31 cellular contexts compared by ENCODE assay signal in genomic region chr2:41892486-41892885, GRCh38.
"Had no signal": no experiment of that assay in that cellular context is flagged by ENCODE, and none has a peak within 500 bp of the region (broad histone marks: within the 10 kb centered on the region; RNA-seq: fewer than 3 reads in every experiment).

No MANE protein-coding gene starts in this region.

- H3K27me3 Mint-ChIP-seq: activated naive CD8-positive, alpha-beta T cell treated with anti-CD3 and anti-CD28 coated beads for 36 hours; progenitor cell of endocrine pancreas had no signal

- ATAC-seq: mucosa of descending colon; right lobe of liver; stimulated activated effector memory CD8-positive, alpha-beta T cell treated with anti-CD3 and anti-CD28 coated beads, Interleukin-12 subunit alpha, Interleukin-12 subunit beta, amount 100 ng/mL, for 72 hours had no signal

- H3K27ac ChIP-seq: adrenal gland, brain microvascular endothelial cell, esophagus squamous epithelium, left ventricle myocardium inferior, ovary, right lobe of liver, skin epidermis, VCaP had no signal

- H3K4me3 ChIP-seq: adrenal gland, esophagus squamous epithelium, left ventricle myocardium inferior, lung, mucosa of descending colon, ovary, right lobe of liver, skin epidermis, thoracic aorta had no signal

- H3K4me3 Mint-ChIP-seq: activated naive CD4-positive, alpha-beta T cell treated with anti-CD3 and anti-CD28 coated beads for 36 hours; activated naive CD8-positive, alpha-beta T cell treated with anti-CD3 and anti-CD28 coated beads for 36 hours; activated T-helper 1 cell treated with anti-CD3 and anti-CD28 coated beads, Interleukin-12 subunit alpha, Interleukin-12 subunit beta, Interleukin-2, Interleukin-4 antibody, amounts not matched to agents 30 ng/mL and 10 ng/mL and 1 ng/mL, durations not matched to agents 14 hours and 24 hours and 36 hours; nephron progenitor cell; stimulated activated effector memory CD8-positive, alpha-beta T cell treated with anti-CD3 and anti-CD28 coated beads, Interleukin-12 subunit alpha, Interleukin-12 subunit beta, amount 100 ng/mL, for 72 hours; stimulated activated naive CD8-positive, alpha-beta T cell treated with anti-CD3 and anti-CD28 coated beads, Interleukin-15, Interleukin-2, amounts not matched to agents 100 ng/mL and 50 ng/mL, for 24 hours had no signal

- H3K27me3 ChIP-seq: adrenal gland, brain microvascular endothelial cell, ovary, right lobe of liver had no signal

- H3K27ac Mint-ChIP-seq: activated naive CD4-positive, alpha-beta T cell treated with anti-CD3 and anti-CD28 coated beads for 36 hours; activated naive CD8-positive, alpha-beta T cell treated with anti-CD3 and anti-CD28 coated beads for 36 hours; activated T-helper 1 cell treated with anti-CD3 and anti-CD28 coated beads, Interleukin-12 subunit alpha, Interleukin-12 subunit beta, Interleukin-2, Interleukin-4 antibody, amounts not matched to agents 30 ng/mL and 10 ng/mL and 1 ng/mL, durations not matched to agents 14 hours and 24 hours and 36 hours; nephron progenitor cell; progenitor cell of endocrine pancreas; stimulated activated effector memory CD8-positive, alpha-beta T cell treated with anti-CD3 and anti-CD28 coated beads, Interleukin-12 subunit alpha, Interleukin-12 subunit beta, amount 100 ng/mL, for 72 hours; stimulated activated naive CD8-positive, alpha-beta T cell treated with anti-CD3 and anti-CD28 coated beads, Interleukin-15, Interleukin-2, amounts not matched to agents 100 ng/mL and 50 ng/mL, for 24 hours had no signal

- H3K4me1 ChIP-seq: adrenal gland had no signal

- H3K36me3 Mint-ChIP-seq: activated naive CD8-positive, alpha-beta T cell treated with anti-CD3 and anti-CD28 coated beads for 36 hours; stimulated activated effector memory CD8-positive, alpha-beta T cell treated with anti-CD3 and anti-CD28 coated beads, Interleukin-12 subunit alpha, Interleukin-12 subunit beta, amount 100 ng/mL, for 72 hours had no signal

- H3K9me3 Mint-ChIP-seq: activated naive CD4-positive, alpha-beta T cell treated with anti-CD3 and anti-CD28 coated beads for 36 hours; activated naive CD8-positive, alpha-beta T cell treated with anti-CD3 and anti-CD28 coated beads for 36 hours; activated T-helper 1 cell treated with anti-CD3 and anti-CD28 coated beads, Interleukin-12 subunit alpha, Interleukin-12 subunit beta, Interleukin-2, Interleukin-4 antibody, amounts not matched to agents 30 ng/mL and 10 ng/mL and 1 ng/mL, durations not matched to agents 14 hours and 24 hours and 36 hours; stimulated activated effector memory CD8-positive, alpha-beta T cell treated with anti-CD3 and anti-CD28 coated beads, Interleukin-12 subunit alpha, Interleukin-12 subunit beta, amount 100 ng/mL, for 72 hours; stimulated activated naive CD8-positive, alpha-beta T cell treated with anti-CD3 and anti-CD28 coated beads, Interleukin-15, Interleukin-2, amounts not matched to agents 100 ng/mL and 50 ng/mL, for 24 hours had no signal

- H3K4me1 Mint-ChIP-seq: nephron progenitor cell had no signal

- H3K9me3 ChIP-seq: adrenal gland, esophagus squamous epithelium, left ventricle myocardium inferior, mucosa of descending colon, ovary, right lobe of liver, thoracic aorta had no signal

- DNase-seq: activated CD4-positive, alpha-beta T cell treated with anti-CD3 and anti-CD28 coated beads for 48 hours; activated CD4-positive, alpha-beta T cell treated with anti-CD3 and anti-CD28 coated beads, Interleukin-2, amount 50 U/mL, for 48 hours; activated CD8-positive, alpha-beta memory T cell treated with anti-CD3 and anti-CD28 coated beads for 24 hours; activated effector memory CD4-positive, alpha-beta T cell treated with anti-CD3 and anti-CD28 coated beads, Interleukin-2, amount 50 U/mL, for 16 hours; activated naive CD4-positive, alpha-beta T cell treated with anti-CD3 and anti-CD28 coated beads for 36 hours; activated naive CD8-positive, alpha-beta T cell treated with anti-CD3 and anti-CD28 coated beads for 36 hours; activated T-cell treated with anti-CD3 and anti-CD28 coated beads, Interleukin-2, amount 50 U/mL, for 1 hour; adrenal gland; aorta; brain microvascular endothelial cell; caudate nucleus; dermis blood vessel endothelial cell; effector CD4-positive, alpha-beta T cell; esophagus squamous epithelium; kidney glomerular epithelial cell; left ventricle myocardium inferior; mesendoderm; mucosa of descending colon; nephron progenitor cell; ovary; right lobe of liver; stimulated activated CD4-positive, alpha-beta T cell treated with anti-CD3 and anti-CD28 coated beads, Interleukin-4, amount 100 ng/mL, for 24 hours; T-helper 9 cell had no signal

- H3K36me3 ChIP-seq: adrenal gland, brain microvascular endothelial cell, esophagus squamous epithelium, left ventricle myocardium inferior, ovary, right lobe of liver, thoracic aorta had no signal
